ENCODE assay signal across 27 cellular contexts in genomic region chr7:18593602-18594279, GRCh38.
DNase-seq lines count a peak whose midpoint lies in the region; ATAC-seq, FAIRE-seq and TF ChIP-seq lines count a peak whose summit lies in the region.
"Had no signal": no experiment of that assay in that cellular context is flagged by ENCODE, and none has a peak within 500 bp of the region (broad histone marks: within the 10 kb centered on the region; RNA-seq: fewer than 3 reads in every experiment).

No MANE protein-coding gene starts in this region.

- CTCF ChIA-PET in OCI-LY7 (lab: Charles Lee; ENCODE audit: unreplicated experiment): no interaction called here
- CTCF ChIA-PET in activated naive CD4-positive, alpha-beta T cell treated with anti-CD3 and anti-CD28 coated beads, Interleukin-2, amount 10 ng/mL, durations not matched to agents 7 days and 5 days (lab: Charles Lee): no interaction called here
- CTCF ChIA-PET in HEK293T (lab: Yijun Ruan, JAX): no interaction called here

- H3K36me3 Mint-ChIP-seq in memory B cell: peaks cover 41% of the 10 kb centered on the region
- peaks cover 4% of the 10 kb centered on the region for H3K36me3 Mint-ChIP-seq in type B pancreatic cell
- H3K36me3 Mint-ChIP-seq in activated naive CD4-positive, alpha-beta T cell treated with anti-CD3 and anti-CD28 coated beads, Interleukin-2, amount 10 ng/mL, durations not matched to agents 7 days and 5 days: no peaks in the 10 kb centered on the region
- H3K36me3 Mint-ChIP-seq: CD4-positive, alpha-beta memory T cell had no signal

- no peak overlapping the region for H3K4me3 Mint-ChIP-seq in memory B cell
- H3K4me3 Mint-ChIP-seq in type B pancreatic cell: peak overlapping the region; percentile 12
- H3K4me3 Mint-ChIP-seq in activated naive CD4-positive, alpha-beta T cell treated with anti-CD3 and anti-CD28 coated beads, Interleukin-2, amount 10 ng/mL, durations not matched to agents 7 days and 5 days: no peak overlapping the region
- H3K4me3 Mint-ChIP-seq: CD4-positive, alpha-beta memory T cell had no signal

- peaks cover 23% of the 10 kb centered on the region for H3K4me1 ChIP-seq in OCI-LY7 (ENCODE audit: insufficient read depth, low read length, poor library complexity, severe bottlenecking)
- H3K4me1 ChIP-seq: Caco-2 had no signal

- DNase-seq in GM19239 (ENCODE audit: insufficient read length, low spot score) (no peak), OCI-LY7 (ENCODE audit: low spot score) (peak; percentile 16), memory B cell (ENCODE audit: low spot score in 2 of 2) (no peak), type B pancreatic cell (ENCODE audit: extremely low spot score, unreplicated experiment) (no peak), NCI-H2029 treated with DMSO at 0.1 percent for 48 hours (lab: John Stamatoyannopoulos, UW) (no peak), COR-L47 (lab: John Stamatoyannopoulos, UW) (no peak), HEK293T (ENCODE audit: extremely low spot score) (no peak)
- DNase-seq in activated naive CD4-positive, alpha-beta T cell treated with anti-CD3 and anti-CD28 coated beads, Interleukin-2, amount 10 ng/mL, durations not matched to agents 7 days and 5 days: no peak
- DNase-seq: Caco-2; CD4-positive, alpha-beta memory T cell; DMS 273 treated with DMSO at 0.1 percent for 48 hours; DMS79; EL; GDM1; H7; NCI-H1048; NCI-H1417; NCI-H1694 treated with DMSO at 0.1 percent for 48 hours; NCI-H2081 treated with DMSO at 0.1 percent for 48 hours; NCI-H2171 treated with DMSO at 0.1 percent for 48 hours; NCI-H524; NCI-H748 treated with DMSO at 0.1 percent for 48 hours; PC-3 had no signal

- no peaks in the 10 kb centered on the region for H4K20me1 ChIP-seq in OCI-LY7 (ENCODE audit: insufficient read depth, low read length)
- H4K20me1 ChIP-seq: BLaER1 treated with 17β-estradiol and CSF1 and Interleukin-3, amounts not matched to agents 10 nM and 100 nM had no signal

- H3K79me2 ChIP-seq in OCI-LY7 (ENCODE audit: insufficient read depth, low read depth, low read length): no peaks in the 10 kb centered on the region

- H3K4me1 Mint-ChIP-seq in memory B cell (peaks cover 14% of the 10 kb centered on the region), type B pancreatic cell (ENCODE audit: unreplicated experiment) (peaks cover 25% of the 10 kb centered on the region)
- H3K4me1 Mint-ChIP-seq in activated naive CD4-positive, alpha-beta T cell treated with anti-CD3 and anti-CD28 coated beads, Interleukin-2, amount 10 ng/mL, durations not matched to agents 7 days and 5 days: no peaks in the 10 kb centered on the region
- H3K4me1 Mint-ChIP-seq: CD4-positive, alpha-beta memory T cell had no signal

- H3K27ac ChIP-seq in OCI-LY7 (ENCODE audit: low read depth, low read length, poor library complexity, severe bottlenecking): no peak overlapping the region
- H3K27ac ChIP-seq: BLaER1 treated with 17β-estradiol and CSF1 and Interleukin-3, amounts not matched to agents 10 nM and 100 nM; KMS-11 had no signal

- POLR2A ChIA-PET in OCI-LY7 (lab: Charles Lee) (interaction anchor here (0.9 to 1.3 kb wide), 2 partner anchors 9 to 71 kb away, joined by 3 to 5 read pairs; no protein-coding TSS in a partner anchor), HEK293T (lab: Yijun Ruan, JAX) (no interaction called here)

- no peaks in the 10 kb centered on the region for H3K9me2 ChIP-seq in OCI-LY7 (ENCODE audit: insufficient read depth, low read length)

- H3K27me3 Mint-ChIP-seq in memory B cell (no peaks in the 10 kb centered on the region), type B pancreatic cell (no peaks in the 10 kb centered on the region)
- H3K27me3 Mint-ChIP-seq in activated naive CD4-positive, alpha-beta T cell treated with anti-CD3 and anti-CD28 coated beads, Interleukin-2, amount 10 ng/mL, durations not matched to agents 7 days and 5 days: no peaks in the 10 kb centered on the region
- H3K27me3 Mint-ChIP-seq: CD4-positive, alpha-beta memory T cell had no signal

- H3K27ac Mint-ChIP-seq in memory B cell: peak overlapping the region; percentile 45
- peak overlapping the region; percentile 35 for H3K27ac Mint-ChIP-seq in type B pancreatic cell
- no peak overlapping the region for H3K27ac Mint-ChIP-seq in activated naive CD4-positive, alpha-beta T cell treated with anti-CD3 and anti-CD28 coated beads, Interleukin-2, amount 10 ng/mL, durations not matched to agents 7 days and 5 days
- H3K27ac Mint-ChIP-seq: CD4-positive, alpha-beta memory T cell had no signal

- no peak overlapping the region for H3K4me3 ChIP-seq in OCI-LY7 (ENCODE audit: low read depth, low read length, poor library complexity, severe bottlenecking)
- H3K4me3 ChIP-seq: BLaER1 treated with 17β-estradiol and CSF1 and Interleukin-3, amounts not matched to agents 10 nM and 100 nM; GM12878 had no signal

- BruUV-seq in OCI-LY7 (replicated peaks; lab: Mats Ljungman, UMichigan): no TSS peak

- H3K4me2 ChIP-seq in OCI-LY7 (ENCODE audit: low read length): peak overlapping the region; percentile 4; the same call in 1 of the 2 replicates
- H3K4me2 ChIP-seq: BLaER1 treated with 17β-estradiol and CSF1 and Interleukin-3, amounts not matched to agents 10 nM and 100 nM; KMS-11 had no signal

- H3K9me3 Mint-ChIP-seq in memory B cell: peaks cover 2% of the 10 kb centered on the region
- no peaks in the 10 kb centered on the region for H3K9me3 Mint-ChIP-seq in type B pancreatic cell
- no peaks in the 10 kb centered on the region for H3K9me3 Mint-ChIP-seq in activated naive CD4-positive, alpha-beta T cell treated with anti-CD3 and anti-CD28 coated beads, Interleukin-2, amount 10 ng/mL, durations not matched to agents 7 days and 5 days

- H3K9me3 ChIP-seq in OCI-LY7 (ENCODE audit: low read length): no peaks in the 10 kb centered on the region
- H3K9me3 ChIP-seq: Caco-2 had no signal

- no peak overlapping the region for H2AFZ ChIP-seq in OCI-LY7 (ENCODE audit: low read length)

- no peak for ATAC-seq in memory B cell (ENCODE audit: low read depth)
- ATAC-seq: GM12878, PC-3 had no signal

- TF ChIP-seq CTCF in OCI-LY7 (conservative IDR thresholded peaks at IDR 0.05; ENCODE audit: low read length) (no peak), type B pancreatic cell (conservative IDR thresholded peaks at IDR 0.05) (no peak)

- H3K36me3 ChIP-seq in OCI-LY7 (ENCODE audit: insufficient read depth, low read length): peaks cover 98% of the 10 kb centered on the region

- intact Hi-C loops in OCI-LY7 (cut with micrococcal nuclease; ENCODE audit: unreplicated experiment): loop anchor here (5.0 kb wide), 1 partner anchor 74 kb away; no protein-coding TSS in a partner anchor

- FAIRE-seq in GM19239 (lab: Jason Lieb, UNC): peak; percentile 31
- FAIRE-seq: A204.1, GM12878 had no signal

TF ChIP-seq in HEK293T, 16 proteins besides CTCF, POLR2A, EP300 and RAD21:
- TF ChIP-seq FOXM1 (IDR thresholded peaks at IDR 0.05; ENCODE audit: borderline replicate concordance) (no peak), LEF1 (IDR thresholded peaks at IDR 0.05; ENCODE audit: borderline replicate concordance) (no peak), SP1 (IDR thresholded peaks at IDR 0.05) (no peak), FOXK2 (IDR thresholded peaks at IDR 0.05) (no peak), ZNF384 (IDR thresholded peaks at IDR 0.05) (no peak), SUZ12 (IDR thresholded peaks at IDR 0.05) (no peak), L3MBTL2 (conservative IDR thresholded peaks at IDR 0.05) (no peak), ELF4 (IDR thresholded peaks at IDR 0.05) (no peak), HDGF (IDR thresholded peaks at IDR 0.05; ENCODE audit: borderline replicate concordance) (no peak)
